Comparison of ENCODE assay signal across 16 cellular contexts in genomic region chr7:158761945-158762344, GRCh38.
"Had no signal": no experiment of that assay in that cellular context is flagged by ENCODE, and none has a peak within 500 bp of the region (broad histone marks: within the 10 kb centered on the region; RNA-seq: fewer than 3 reads in every experiment).

No MANE protein-coding gene starts in this region.

- H3K4me3 Mint-ChIP-seq: activated CD4-positive, alpha-beta T cell treated with anti-CD3 and anti-CD28 coated beads for 36 hours; neural progenitor cell; T-helper 1 cell treated with Interleukin-12 subunit alpha and Interleukin-12 subunit beta and Interleukin-4 antibody, amounts not matched to agents 30 μg/mL and 1 μg/mL, for 36 hours had no signal

- H3K27me3 Mint-ChIP-seq: activated CD4-positive, alpha-beta T cell treated with anti-CD3 and anti-CD28 coated beads for 36 hours had no signal

- ATAC-seq: activated CD4-positive, alpha-beta T cell treated with anti-CD3 and anti-CD28 coated beads for 36 hours; foreskin keratinocyte; left ventricle myocardium superior had no signal

- H3K4me1 Mint-ChIP-seq: neural progenitor cell had no signal

- H3K27ac Mint-ChIP-seq: activated CD4-positive, alpha-beta T cell treated with anti-CD3 and anti-CD28 coated beads for 36 hours; T-helper 1 cell treated with Interleukin-12 subunit alpha and Interleukin-12 subunit beta and Interleukin-4 antibody, amounts not matched to agents 30 μg/mL and 1 μg/mL, for 36 hours had no signal

- DNase-seq: activated CD4-positive, alpha-beta T cell treated with anti-CD3 and anti-CD28 coated beads for 36 hours; aorta; cerebellar nuclear complex; effector CD8-positive, alpha-beta T cell; foreskin keratinocyte; glutamatergic neuron; hypothalamus; left ventricle myocardium superior; mesenchymal stem cell; stimulated activated CD4-positive, alpha-beta T cell treated with anti-CD3 and anti-CD28 coated beads, Interleukin-12 subunit alpha, Interleukin-12 subunit beta, amount 100 ng/mL, for 4 hours; stimulated activated CD4-positive, alpha-beta T cell treated with anti-CD3 and anti-CD28 coated beads, Interleukin-2, amount 100 ng/mL, for 24 hours; transverse colon; WERI-Rb-1 had no signal

- H3K9me3 Mint-ChIP-seq: activated T-helper 2 cell treated with anti-CD3 and anti-CD28 coated beads, Interferon-gamma antibody, Interleukin-2, Interleukin-4, amounts not matched to agents 10 μg/mL and 5 μg/mL and 100 μg/mL, durations not matched to agents 14 hours and 24 hours and 36 hours; neural progenitor cell; T-helper 1 cell treated with Interleukin-12 subunit alpha and Interleukin-12 subunit beta and Interleukin-4 antibody, amounts not matched to agents 30 μg/mL and 1 μg/mL, for 36 hours had no signal
